Comparison of ENCODE assay signal across 1 cellular context in the genomic region with DNA sequence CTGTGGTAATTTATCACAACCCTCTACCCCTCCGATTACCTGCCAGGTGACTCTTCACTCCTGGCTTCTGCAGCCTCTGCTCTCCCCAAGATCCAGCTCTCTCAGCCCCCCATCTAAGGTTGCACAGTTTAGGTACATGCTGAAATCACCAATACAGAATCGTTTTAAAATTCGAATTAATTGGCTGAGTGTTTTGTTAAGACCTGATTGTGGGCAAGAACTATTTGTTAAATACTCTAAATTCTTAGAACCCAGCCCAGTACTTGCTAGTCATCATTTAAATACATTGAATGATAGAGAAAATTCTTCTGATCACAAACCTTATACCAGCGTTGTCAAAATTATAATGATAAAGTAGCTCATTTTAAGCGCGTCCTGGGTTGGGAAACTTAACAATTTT.
TF ChIP-seq lines count a peak whose summit lies in the region.

No MANE protein-coding gene starts in this region.

TF ChIP-seq in A549, 52 proteins besides CTCF, POLR2A, EP300 and RAD21 (continued from another document):
- no peak for TF ChIP-seq RCOR1 (IDR thresholded peaks at IDR 0.05; ENCODE audit: low read depth, low read length)
- no peak for TF ChIP-seq HOXB5 (CRISPR knock-in tag; IDR thresholded peaks at IDR 0.05)
- TF ChIP-seq, protein P1, sequence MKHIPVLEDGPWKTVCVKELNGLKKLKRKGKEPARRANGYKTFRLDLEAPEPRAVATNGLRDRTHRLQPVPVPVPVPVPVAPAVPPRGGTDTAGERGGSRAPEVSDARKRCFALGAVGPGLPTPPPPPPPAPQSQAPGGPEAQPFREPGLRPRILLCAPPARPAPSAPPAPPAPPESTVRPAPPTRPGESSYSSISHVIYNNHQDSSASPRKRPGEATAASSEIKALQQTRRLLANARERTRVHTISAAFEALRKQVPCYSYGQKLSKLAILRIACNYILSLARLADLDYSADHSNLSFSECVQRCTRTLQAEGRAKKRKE (CRISPR knock-in tag; IDR thresholded peaks at IDR 0.05; ENCODE audit: low read depth), result no peak
- TF ChIP-seq NFE2L2 (conservative IDR thresholded peaks at IDR 0.05; ENCODE audit: low read length), result no peak
- TF ChIP-seq, protein P2, sequence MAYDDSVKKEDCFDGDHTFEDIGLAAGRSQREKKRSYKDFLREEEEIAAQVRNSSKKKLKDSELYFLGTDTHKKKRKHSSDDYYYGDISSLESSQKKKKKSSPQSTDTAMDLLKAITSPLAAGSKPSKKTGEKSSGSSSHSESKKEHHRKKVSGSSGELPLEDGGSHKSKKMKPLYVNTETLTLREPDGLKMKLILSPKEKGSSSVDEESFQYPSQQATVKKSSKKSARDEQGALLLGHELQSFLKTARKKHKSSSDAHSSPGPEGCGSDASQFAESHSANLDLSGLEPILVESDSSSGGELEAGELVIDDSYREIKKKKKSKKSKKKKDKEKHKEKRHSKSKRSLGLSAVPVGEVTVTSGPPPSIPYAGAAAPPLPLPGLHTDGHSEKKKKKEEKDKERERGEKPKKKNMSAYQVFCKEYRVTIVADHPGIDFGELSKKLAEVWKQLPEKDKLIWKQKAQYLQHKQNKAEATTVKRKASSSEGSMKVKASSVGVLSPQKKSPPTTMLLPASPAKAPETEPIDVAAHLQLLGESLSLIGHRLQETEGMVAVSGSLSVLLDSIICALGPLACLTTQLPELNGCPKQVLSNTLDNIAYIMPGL (CRISPR knock-in tag; IDR thresholded peaks at IDR 0.05; ENCODE audit: borderline replicate concordance), result no peak
- TF ChIP-seq KDM1A (IDR thresholded peaks at IDR 0.05; ENCODE audit: low read depth), result no peak
